30 cellular contexts compared by ENCODE assay signal in the genomic region with DNA sequence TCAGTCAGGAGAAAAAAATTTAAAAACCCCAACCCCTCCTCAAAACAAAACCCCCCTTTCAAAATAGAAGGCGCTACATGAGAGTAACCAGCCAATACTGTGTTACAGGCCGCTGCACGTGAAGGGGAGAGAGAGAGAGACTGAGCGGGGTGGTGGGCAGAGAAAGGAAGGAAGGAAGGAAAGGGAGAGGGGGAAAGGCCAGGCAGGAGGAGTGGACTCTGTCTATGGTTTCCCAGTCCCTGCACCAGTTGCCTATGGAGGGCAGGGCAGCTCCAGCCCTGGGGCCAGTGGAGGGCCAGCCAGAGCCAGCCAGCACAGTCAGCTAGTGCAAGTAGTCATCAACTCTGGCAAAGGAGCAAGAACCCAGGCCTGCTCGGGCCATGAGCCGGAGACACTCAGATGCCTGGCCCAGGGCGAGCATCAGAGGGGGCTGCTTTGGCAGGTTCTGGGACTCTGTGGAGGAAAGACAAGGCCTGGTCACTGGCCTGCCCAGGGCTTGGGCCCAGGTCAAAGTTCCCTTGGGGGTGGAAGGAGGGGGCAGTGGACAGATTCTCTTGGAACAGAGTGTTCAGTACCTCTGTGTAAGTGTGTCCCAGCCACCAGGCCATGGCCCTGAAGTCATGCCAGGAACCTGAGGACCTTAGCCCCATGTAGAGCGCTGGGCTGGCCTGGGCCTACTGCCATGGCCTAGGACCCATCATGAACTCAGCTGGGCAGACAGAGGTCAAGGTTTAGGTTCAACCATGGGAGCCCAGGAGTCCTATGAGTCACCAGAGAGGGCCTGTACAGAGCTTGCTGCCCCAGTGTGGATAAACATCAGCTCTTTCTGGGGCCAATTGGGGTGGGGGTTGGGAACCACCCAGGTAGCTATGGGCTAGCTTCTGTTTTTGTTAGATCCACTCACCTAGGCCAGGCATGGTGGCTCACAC. TPM values are rescaled to one million over a fixed set of nuclear protein-coding genes. Genes with fewer than 3 reads are reported as not detected.
DNase-seq lines count a peak whose midpoint lies in the region; ATAC-seq, FAIRE-seq and TF ChIP-seq lines count a peak whose summit lies in the region.
"Had no signal": no experiment of that assay in that cellular context is flagged by ENCODE, and none has a peak within 500 bp of the region (broad histone marks: within the 10 kb centered on the region; RNA-seq: fewer than 3 reads in every experiment).

No MANE protein-coding gene starts in this region.

- intact Hi-C loops in stomach (cut with DNase I; ENCODE audit: low total_unique reads) (no loop called here), natural killer cell (cut with micrococcal nuclease) (no loop called here)

- H3K4me1 ChIP-seq in small intestine (ENCODE audit: control insufficient read depth in 2 of 2, insufficient read depth in 1 of 2, low read depth in 1 of 2, low read length in 1 of 2) (no peaks in the 10 kb centered on the region), stomach (peaks cover 0 to 5% (median 2%) of the 10 kb centered on the region in 4 donors)
- H3K4me1 ChIP-seq: gastroesophageal sphincter, psoas muscle, tibial artery had no signal

- no peak for FAIRE-seq in small intestine (lab: Jason Lieb, UNC)
- no peak for FAIRE-seq in urothelium cell line (lab: Jason Lieb, UNC)
- FAIRE-seq: GM19239, islet of Langerhans had no signal

- no peak for TF ChIP-seq EP300 in stomach (IDR thresholded peaks at IDR 0.05)

- TF ChIP-seq POLR2A in stomach (IDR thresholded peaks at IDR 0.05) = no peak

- H3K27ac ChIP-seq in small intestine (ENCODE audit: low read depth in 1 of 2, low read length in 1 of 2) (no peak overlapping the region), stomach (no peak overlapping the region)
- H3K27ac ChIP-seq: gastroesophageal sphincter, psoas muscle, tibial artery had no signal

- no peak for ATAC-seq in natural killer cell
- ATAC-seq: esophagus mucosa, gastroesophageal sphincter, PC-3 had no signal

- H3K27me3 Mint-ChIP-seq in natural killer cell (ENCODE audit: low read depth in 2 of 2) = no peaks in the 10 kb centered on the region
- H3K27me3 Mint-ChIP-seq: activated naive CD8-positive, alpha-beta T cell treated with anti-CD3 and anti-CD28 coated beads for 36 hours; CD4-positive, alpha-beta T cell had no signal

- H3K4me1 Mint-ChIP-seq in natural killer cell = no peaks in the 10 kb centered on the region
- H3K4me1 Mint-ChIP-seq: activated naive CD8-positive, alpha-beta T cell treated with anti-CD3 and anti-CD28 coated beads for 36 hours had no signal

- no peaks in the 10 kb centered on the region for H3K9me3 ChIP-seq in small intestine (ENCODE audit: control insufficient read depth, low read depth)
- H3K9me3 ChIP-seq in stomach = no peaks in the 10 kb centered on the region
- H3K9me3 ChIP-seq: gastroesophageal sphincter, psoas muscle, tibial artery had no signal

- no peaks in the 10 kb centered on the region for H3K36me3 Mint-ChIP-seq in natural killer cell

- H3K27me3 ChIP-seq in small intestine (ENCODE audit: control insufficient read depth in 2 of 2, insufficient read depth in 2 of 2, low read length in 2 of 2) (no peaks in the 10 kb centered on the region), stomach (no peaks in the 10 kb centered on the region)
- H3K27me3 ChIP-seq: gastroesophageal sphincter, tibial artery had no signal

- H3K27ac Mint-ChIP-seq in natural killer cell = no peak overlapping the region
- H3K27ac Mint-ChIP-seq: activated naive CD8-positive, alpha-beta T cell treated with anti-CD3 and anti-CD28 coated beads for 36 hours had no signal

- no peaks in the 10 kb centered on the region for H3K9me3 Mint-ChIP-seq in natural killer cell
- H3K9me3 Mint-ChIP-seq: activated naive CD8-positive, alpha-beta T cell treated with anti-CD3 and anti-CD28 coated beads for 36 hours; CD4-positive, alpha-beta T cell had no signal

- TF ChIP-seq CTCF in stomach (IDR thresholded peaks at IDR 0.05) (no peak), natural killer cell (IDR thresholded peaks at IDR 0.05) (no peak)

- H3K4me3 ChIP-seq in small intestine (ENCODE audit: low read depth in 1 of 2, low read length in 2 of 2) (no peak overlapping the region), stomach (no peak overlapping the region)
- H3K4me3 ChIP-seq: gastroesophageal sphincter, psoas muscle, smooth muscle cell, tibial artery had no signal

- H3K36me3 ChIP-seq in small intestine (ENCODE audit: control insufficient read depth in 2 of 2, insufficient read depth in 2 of 2, low read length in 2 of 2) (peaks cover 0 to 5% of the 10 kb centered on the region in 2 donors), stomach (peaks cover 47 to 88% (median 86%) of the 10 kb centered on the region in 4 donors)

- peak; percentile 3 for DNase-seq in EH (ENCODE audit: low read depth)
- DNase-seq in RPMI7951 (ENCODE audit: low read depth) = peak; percentile 7
- peak; percentile 3 for DNase-seq in iPS-NIHi11 (ENCODE audit: low spot score)
- peak; percentile 47 for DNase-seq in small intestine
- DNase-seq in cerebellum (ENCODE audit: low spot score) = no peak
- no peak for DNase-seq in urothelium cell line (ENCODE audit: low spot score)
- no peak for DNase-seq in stomach
- DNase-seq in natural killer cell = no peak
- DNase-seq: activated CD4-positive, alpha-beta T cell treated with anti-CD3 and anti-CD28 coated beads, Interleukin-2, amount 50 U/mL, for 48 hours; activated CD4-positive, CD25-positive, alpha-beta regulatory T cell; activated CD8-positive, alpha-beta memory T cell treated with anti-CD3 and anti-CD28 coated beads, Interleukin-2, amount 50 U/mL, for 4 hours; activated naive CD8-positive, alpha-beta T cell treated with anti-CD3 and anti-CD28 coated beads for 36 hours; CD4-positive, alpha-beta T cell; DMS 273 treated with DMSO at 0.1 percent for 48 hours; effector CD4-positive, alpha-beta T cell; hypothalamus; KG1; NCI-H510A treated with DMSO at 0.1 percent for 48 hours; PC-3; psoas muscle; SHP77 treated with DMSO at 0.1 percent for 48 hours; stimulated activated CD4-positive, alpha-beta T cell treated with anti-CD3 and anti-CD28 coated beads, Interleukin-2, amount 100 ng/mL, for 48 hours; stimulated activated naive CD4-positive, alpha-beta T cell; SW 1271 had no signal

- no peak overlapping the region for H3K4me3 Mint-ChIP-seq in natural killer cell
- H3K4me3 Mint-ChIP-seq: activated naive CD8-positive, alpha-beta T cell treated with anti-CD3 and anti-CD28 coated beads for 36 hours; CD4-positive, alpha-beta T cell had no signal

- 93 to 95% (median 94%) methylated on average over 8 of the region's 8 CpGs for WGBS in small intestine, 3 donors
- 87 to 97% (median 93%) methylated on average over 5 to 8 of the region's 8 CpGs for WGBS in stomach, 5 donors

RNA-seq across cellular contexts. Expression of gene GFOD2, which starts 7.3 kb away (rescaled TPM):
- 11.1 and 12.4 TPM in 2 replicates for total RNA-seq in RPMI7951 (2014; rRNA removed; shearing (Covaris generic))
- polyA plus RNA-seq in small intestine (10 to 100 TPM in 2 of 3 donors, 1 to 10 TPM in 1; 9.7 to 28.6 (median 14.3) TPM), stomach (10 to 100 TPM in 1 of 3 donors, 1 to 10 TPM in 2; 8.6 to 13.4 (median 10.0) TPM)
- total RNA-seq in cerebellum (49.3 TPM), stomach (10 to 100 TPM in 4 of 5 donors, 1 to 10 TPM in 1; 7.6 to 87.5 (median 13.3) TPM), natural killer cell (10 to 100 TPM in 1 of 3 donors, 1 to 10 TPM in 2; 6.5 to 10.9 (median 8.3) TPM)

RNA-seq across cellular contexts. Expression of gene C16orf86, which starts 59.8 kb away (rescaled TPM):
- total RNA-seq in RPMI7951 (2014; rRNA removed; shearing (Covaris generic)) = 6.4 and 7.5 TPM in 2 replicates
- 1 to 10 TPM in 2 of 3 donors, not detected in 1; 1.9 to 3.2 TPM for polyA plus RNA-seq in small intestine
- 1.4 TPM for total RNA-seq in cerebellum
- 10 to 100 TPM in 1 of 5 donors, 1 to 10 TPM in 1, not detected in 3; 3.5 to 83.0 TPM for total RNA-seq in stomach
- polyA plus RNA-seq in stomach = 1 to 10 TPM; 3.2 to 3.6 (median 3.4) TPM
- total RNA-seq in natural killer cell = 1 to 10 TPM; 3.5 to 4.4 (median 3.6) TPM
- total RNA-seq: PC-3 had no signal

RNA-seq across cellular contexts. Expression of gene ENKD1, which starts 59.8 kb away (rescaled TPM):
- 13.6 and 14.8 TPM in 2 replicates for total RNA-seq in RPMI7951 (2014; rRNA removed; shearing (Covaris generic))
- 10 to 100 TPM in 2 of 3 donors, 1 to 10 TPM in 1; 4.1 to 13.2 (median 13.0) TPM for polyA plus RNA-seq in small intestine
- 10.1 TPM for total RNA-seq in cerebellum
- total RNA-seq in stomach = 100 to 1,000 TPM in 1 of 5 donors, 10 to 100 TPM in 2, 1 to 10 TPM in 2; 5.8 to 113 (median 10.4) TPM
- 10 to 100 TPM; 19.7 to 31.5 (median 20.5) TPM for polyA plus RNA-seq in stomach
- total RNA-seq in natural killer cell = 1 to 10 TPM; 3.4 to 4.2 (median 3.7) TPM

Comparison
In these comparisons a context has a peak if more than half of its experiments do, and no peak if none do; other contexts are left out.
1. DNase-seq: peak in EH (single experiment), RPMI7951 (single experiment), iPS-NIHi11 (single experiment) and small intestine (single experiment); none in cerebellum (single experiment), urothelium cell line (single experiment), stomach (single experiment) and natural killer cell (single experiment).